ENCODE assay signal across 2 cellular contexts in genomic region chr6:135261872-135262725, GRCh38.
TF ChIP-seq lines count a peak whose summit lies in the region.

No MANE protein-coding gene starts in this region.

TF ChIP-seq in GM23338, 12 proteins besides CTCF, POLR2A, EP300 and RAD21:
- TF ChIP-seq JUNB (IDR thresholded peaks at IDR 0.05; ENCODE audit: unreplicated experiment) (no peak), EZH2phosphoT487 (IDR thresholded peaks at IDR 0.05; ENCODE audit: unreplicated experiment) (no peak), STAT1 (IDR thresholded peaks at IDR 0.05; ENCODE audit: unreplicated experiment) (no peak), CREB1 (CRISPR knock-in tag; IDR thresholded peaks at IDR 0.05; ENCODE audit: low read depth) (no peak), EZH2 (IDR thresholded peaks at IDR 0.05; ENCODE audit: low read depth, unreplicated experiment) (no peak), ETS1 (IDR thresholded peaks at IDR 0.05) (no peak), ZNF331 (CRISPR knock-in tag; IDR thresholded peaks at IDR 0.05; ENCODE audit: low read depth) (no peak), ZNF114 (CRISPR knock-in tag; IDR thresholded peaks at IDR 0.05) (no peak), POLR2AphosphoS5 (IDR thresholded peaks at IDR 0.05; ENCODE audit: low read depth) (no peak)
- TF ChIP-seq, protein P1, sequence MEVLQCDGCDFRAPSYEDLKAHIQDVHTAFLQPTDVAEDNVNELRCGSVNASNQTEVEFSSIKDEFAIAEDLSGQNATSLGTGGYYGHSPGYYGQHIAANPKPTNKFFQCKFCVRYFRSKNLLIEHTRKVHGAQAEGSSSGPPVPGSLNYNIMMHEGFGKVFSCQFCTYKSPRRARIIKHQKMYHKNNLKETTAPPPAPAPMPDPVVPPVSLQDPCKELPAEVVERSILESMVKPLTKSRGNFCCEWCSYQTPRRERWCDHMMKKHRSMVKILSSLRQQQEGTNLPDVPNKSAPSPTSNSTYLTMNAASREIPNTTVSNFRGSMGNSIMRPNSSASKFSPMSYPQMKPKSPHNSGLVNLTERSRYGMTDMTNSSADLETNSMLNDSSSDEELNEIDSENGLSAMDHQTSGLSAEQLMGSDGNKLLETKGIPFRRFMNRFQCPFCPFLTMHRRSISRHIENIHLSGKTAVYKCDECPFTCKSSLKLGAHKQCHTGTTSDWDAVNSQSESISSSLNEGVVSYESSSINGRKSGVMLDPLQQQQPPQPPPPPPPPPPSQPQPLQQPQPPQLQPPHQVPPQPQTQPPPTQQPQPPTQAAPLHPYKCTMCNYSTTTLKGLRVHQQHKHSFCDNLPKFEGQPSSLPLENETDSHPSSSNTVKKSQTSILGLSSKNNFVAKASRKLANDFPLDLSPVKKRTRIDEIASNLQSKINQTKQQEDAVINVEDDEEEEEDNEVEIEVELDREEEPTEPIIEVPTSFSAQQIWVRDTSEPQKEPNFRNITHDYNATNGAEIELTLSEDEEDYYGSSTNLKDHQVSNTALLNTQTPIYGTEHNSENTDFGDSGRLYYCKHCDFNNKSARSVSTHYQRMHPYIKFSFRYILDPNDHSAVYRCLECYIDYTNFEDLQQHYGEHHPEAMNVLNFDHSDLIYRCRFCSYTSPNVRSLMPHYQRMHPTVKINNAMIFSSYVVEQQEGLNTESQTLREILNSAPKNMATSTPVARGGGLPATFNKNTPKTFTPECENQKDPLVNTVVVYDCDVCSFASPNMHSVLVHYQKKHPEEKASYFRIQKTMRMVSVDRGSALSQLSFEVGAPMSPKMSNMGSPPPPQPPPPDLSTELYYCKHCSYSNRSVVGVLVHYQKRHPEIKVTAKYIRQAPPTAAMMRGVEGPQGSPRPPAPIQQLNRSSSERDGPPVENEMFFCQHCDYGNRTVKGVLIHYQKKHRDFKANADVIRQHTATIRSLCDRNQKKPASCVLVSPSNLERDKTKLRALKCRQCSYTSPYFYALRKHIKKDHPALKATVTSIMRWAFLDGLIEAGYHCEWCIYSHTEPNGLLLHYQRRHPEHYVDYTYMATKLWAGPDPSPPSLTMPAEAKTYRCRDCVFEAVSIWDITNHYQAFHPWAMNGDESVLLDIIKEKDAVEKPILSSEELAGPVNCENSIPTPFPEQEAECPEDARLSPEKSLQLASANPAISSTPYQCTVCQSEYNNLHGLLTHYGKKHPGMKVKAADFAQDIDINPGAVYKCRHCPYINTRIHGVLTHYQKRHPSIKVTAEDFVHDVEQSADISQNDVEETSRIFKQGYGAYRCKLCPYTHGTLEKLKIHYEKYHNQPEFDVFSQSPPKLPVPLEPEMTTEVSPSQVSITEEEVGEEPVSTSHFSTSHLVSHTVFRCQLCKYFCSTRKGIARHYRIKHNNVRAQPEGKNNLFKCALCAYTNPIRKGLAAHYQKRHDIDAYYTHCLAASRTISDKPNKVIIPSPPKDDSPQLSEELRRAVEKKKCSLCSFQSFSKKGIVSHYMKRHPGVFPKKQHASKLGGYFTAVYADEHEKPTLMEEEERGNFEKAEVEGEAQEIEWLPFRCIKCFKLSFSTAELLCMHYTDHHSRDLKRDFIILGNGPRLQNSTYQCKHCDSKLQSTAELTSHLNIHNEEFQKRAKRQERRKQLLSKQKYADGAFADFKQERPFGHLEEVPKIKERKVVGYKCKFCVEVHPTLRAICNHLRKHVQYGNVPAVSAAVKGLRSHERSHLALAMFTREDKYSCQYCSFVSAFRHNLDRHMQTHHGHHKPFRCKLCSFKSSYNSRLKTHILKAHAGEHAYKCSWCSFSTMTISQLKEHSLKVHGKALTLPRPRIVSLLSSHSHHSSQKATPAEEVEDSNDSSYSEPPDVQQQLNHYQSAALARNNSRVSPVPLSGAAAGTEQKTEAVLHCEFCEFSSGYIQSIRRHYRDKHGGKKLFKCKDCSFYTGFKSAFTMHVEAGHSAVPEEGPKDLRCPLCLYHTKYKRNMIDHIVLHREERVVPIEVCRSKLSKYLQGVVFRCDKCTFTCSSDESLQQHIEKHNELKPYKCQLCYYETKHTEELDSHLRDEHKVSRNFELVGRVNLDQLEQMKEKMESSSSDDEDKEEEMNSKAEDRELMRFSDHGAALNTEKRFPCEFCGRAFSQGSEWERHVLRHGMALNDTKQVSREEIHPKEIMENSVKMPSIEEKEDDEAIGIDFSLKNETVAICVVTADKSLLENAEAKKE (CRISPR knock-in tag; IDR thresholded peaks at IDR 0.05), result no peak
- TF ChIP-seq, protein P2, sequence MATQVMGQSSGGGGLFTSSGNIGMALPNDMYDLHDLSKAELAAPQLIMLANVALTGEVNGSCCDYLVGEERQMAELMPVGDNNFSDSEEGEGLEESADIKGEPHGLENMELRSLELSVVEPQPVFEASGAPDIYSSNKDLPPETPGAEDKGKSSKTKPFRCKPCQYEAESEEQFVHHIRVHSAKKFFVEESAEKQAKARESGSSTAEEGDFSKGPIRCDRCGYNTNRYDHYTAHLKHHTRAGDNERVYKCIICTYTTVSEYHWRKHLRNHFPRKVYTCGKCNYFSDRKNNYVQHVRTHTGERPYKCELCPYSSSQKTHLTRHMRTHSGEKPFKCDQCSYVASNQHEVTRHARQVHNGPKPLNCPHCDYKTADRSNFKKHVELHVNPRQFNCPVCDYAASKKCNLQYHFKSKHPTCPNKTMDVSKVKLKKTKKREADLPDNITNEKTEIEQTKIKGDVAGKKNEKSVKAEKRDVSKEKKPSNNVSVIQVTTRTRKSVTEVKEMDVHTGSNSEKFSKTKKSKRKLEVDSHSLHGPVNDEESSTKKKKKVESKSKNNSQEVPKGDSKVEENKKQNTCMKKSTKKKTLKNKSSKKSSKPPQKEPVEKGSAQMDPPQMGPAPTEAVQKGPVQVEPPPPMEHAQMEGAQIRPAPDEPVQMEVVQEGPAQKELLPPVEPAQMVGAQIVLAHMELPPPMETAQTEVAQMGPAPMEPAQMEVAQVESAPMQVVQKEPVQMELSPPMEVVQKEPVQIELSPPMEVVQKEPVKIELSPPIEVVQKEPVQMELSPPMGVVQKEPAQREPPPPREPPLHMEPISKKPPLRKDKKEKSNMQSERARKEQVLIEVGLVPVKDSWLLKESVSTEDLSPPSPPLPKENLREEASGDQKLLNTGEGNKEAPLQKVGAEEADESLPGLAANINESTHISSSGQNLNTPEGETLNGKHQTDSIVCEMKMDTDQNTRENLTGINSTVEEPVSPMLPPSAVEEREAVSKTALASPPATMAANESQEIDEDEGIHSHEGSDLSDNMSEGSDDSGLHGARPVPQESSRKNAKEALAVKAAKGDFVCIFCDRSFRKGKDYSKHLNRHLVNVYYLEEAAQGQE (IDR thresholded peaks at IDR 0.05; ENCODE audit: unreplicated experiment), result no peak

TF ChIP-seq in K562, 482 proteins besides CTCF, POLR2A, EP300 and RAD21 (continues in another document):
- TF ChIP-seq MECOM (CRISPR knock-in tag; IDR thresholded peaks at IDR 0.05), result 0 out of 2 replicates have a peak, but pooled peaks have one; percentile 19
- 0 out of 2 replicates have a peak, but pooled peaks have one; percentile 41 for TF ChIP-seq TOE1 (IDR thresholded peaks at IDR 0.05; ENCODE audit: borderline replicate concordance)
- no peak for TF ChIP-seq TOE1 (CRISPR knock-in tag; IDR thresholded peaks at IDR 0.05; ENCODE audit: borderline replicate concordance, low read depth)
- TF ChIP-seq ZFP30 (CRISPR knock-in tag; IDR thresholded peaks at IDR 0.05; ENCODE audit: borderline replicate concordance), result no peak
- TF ChIP-seq CTBP1 (IDR thresholded peaks at IDR 0.05; ENCODE audit: borderline replicate concordance), result peak; percentile 53; the same call in 1 of the 2 replicates
- TF ChIP-seq GATA2 (CRISPR knock-in tag; IDR thresholded peaks at IDR 0.05), result peak; percentile 67
- TF ChIP-seq GTF3C2 (IDR thresholded peaks at IDR 0.05; ENCODE audit: borderline replicate concordance, extremely low read depth, insufficient read length), result no peak
- 0 out of 2 replicates have a peak, but pooled peaks have one; percentile 41 for TF ChIP-seq ZBTB33 (CRISPR knock-in tag; IDR thresholded peaks at IDR 0.05)
- TF ChIP-seq SMARCE1 (IDR thresholded peaks at IDR 0.05), result peak; percentile 66; the same call in 1 of the 2 replicates
- 0 out of 2 replicates have a peak, but pooled peaks have one; percentile 29 for TF ChIP-seq HDAC8 (tag; IDR thresholded peaks at IDR 0.05)
- no peak for TF ChIP-seq SAFB2 (IDR thresholded peaks at IDR 0.05; ENCODE audit: borderline replicate concordance, low read depth, low read length, severe bottlenecking)
- peak in 1 of 2 experiments; percentile 37; a peak in 1 of 4 replicates for TF ChIP-seq FOXA3 (CRISPR knock-in tag; conservative IDR thresholded peaks at IDR 0.05 in 1 of 2, IDR thresholded peaks at IDR 0.05 in 1 of 2)
- TF ChIP-seq ZNF23 (CRISPR knock-in tag; IDR thresholded peaks at IDR 0.05), result no peak
- TF ChIP-seq SMAD3 (CRISPR knock-in tag; conservative IDR thresholded peaks at IDR 0.05), result 0 out of 2 replicates have a peak, but pooled peaks have one; percentile 55
- peak; percentile 53; the same call in 1 of the 2 replicates for TF ChIP-seq MITF (IDR thresholded peaks at IDR 0.05)
- no peak for TF ChIP-seq PHB (CRISPR knock-in tag; IDR thresholded peaks at IDR 0.05)
- TF ChIP-seq PCBP1 (IDR thresholded peaks at IDR 0.05; ENCODE audit: low read depth, low read length, poor library complexity, severe bottlenecking), result no peak
- TF ChIP-seq ZNF143 (CRISPR knock-in tag; IDR thresholded peaks at IDR 0.05), result no peak
- peak; percentile 31; the same call in 1 of the 2 replicates for TF ChIP-seq ZNF263 (CRISPR knock-in tag; IDR thresholded peaks at IDR 0.05; ENCODE audit: borderline replicate concordance)
- no peak for TF ChIP-seq POU5F1 (IDR thresholded peaks at IDR 0.05; ENCODE audit: borderline replicate concordance, low read depth, low read length, partially characterized antibody)
- no peak for TF ChIP-seq IFI16 (CRISPR knock-in tag; IDR thresholded peaks at IDR 0.05)
- peak; percentile 20; the same call in 1 of the 2 replicates for TF ChIP-seq NCOR1 (IDR thresholded peaks at IDR 0.05)
- TF ChIP-seq EP400 (IDR thresholded peaks at IDR 0.05), result peak; percentile 35; the same call in 1 of the 2 replicates
- 0 out of 2 replicates have a peak, but pooled peaks have one; percentile 31 for TF ChIP-seq PYGO2 (tag; IDR thresholded peaks at IDR 0.05)
- TF ChIP-seq ZMIZ1 (IDR thresholded peaks at IDR 0.05; ENCODE audit: low read depth in 2 of 2, low read length in 2 of 2), result no peak
- peak; percentile 70 for TF ChIP-seq ARID1B (IDR thresholded peaks at IDR 0.05)
- 0 out of 2 replicates have a peak, but pooled peaks have one; percentile 25 for TF ChIP-seq ETV5 (CRISPR knock-in tag; IDR thresholded peaks at IDR 0.05; ENCODE audit: low read depth)
- TF ChIP-seq SOX6 (IDR thresholded peaks at IDR 0.05), result peak; percentile 89; the same call in 1 of the 2 replicates
- no peak for TF ChIP-seq BDP1 (IDR thresholded peaks at IDR 0.05; ENCODE audit: insufficient read depth, insufficient read length)
